8 cellular contexts compared by ENCODE assay signal in genomic region chr3:113747719-113748046, GRCh38. TPM values are rescaled to one million over a fixed set of nuclear protein-coding genes. Genes with fewer than 3 reads are reported as not detected.
DNase-seq lines count a peak whose midpoint lies in the region; ATAC-seq and TF ChIP-seq lines count a peak whose summit lies in the region.

No MANE protein-coding gene starts in this region.

- H3K9ac ChIP-seq in IMR-90 (ENCODE audit: low read depth, low read length) = peak overlapping the region; percentile 92

- H3K18ac ChIP-seq in IMR-90 (ENCODE audit: low read depth, low read length) = peak overlapping the region; percentile 10; the same call in 1 of the 2 replicates

- H2BK15ac ChIP-seq in IMR-90 (ENCODE audit: low read depth, low read length) = 0 out of 3 replicates have a peak overlapping the region, but pooled peaks have one; percentile 15

- peak overlapping the region in 1 of 2 experiments; percentile 59; a peak in 2 of 4 replicates for H4K8ac ChIP-seq in IMR-90 (ENCODE audit: low read depth in 2 of 2, low read length in 2 of 2)

- peaks cover 24% of the 10 kb centered on the region for H4K20me1 ChIP-seq in IMR-90 (ENCODE audit: insufficient read depth, low read length)

- H2AK5ac ChIP-seq in IMR-90 (ENCODE audit: low read depth, low read length) = peak overlapping the region; percentile 63; the same call in 1 of the 2 replicates

- WGBS in IMR-90 (ENCODE audit: extremely low coverage in 2 of 2, insufficient read length in 1 of 2), 2 experiments = no CpG with 5 or more reads among the region's 6 CpGs

- DNase-seq in GM10266 (ENCODE audit: extremely low spot score) = peak; percentile 24
- DNase-seq in IMR-90 = no peak
- no peak for DNase-seq in activated T-helper 2 cell treated with anti-CD3 and anti-CD28 coated beads, Interferon-gamma antibody, Interleukin-2, Interleukin-4, amounts not matched to agents 10 μg/mL and 5 μg/mL and 100 μg/mL, durations not matched to agents 14 hours and 24 hours and 36 hours (ENCODE audit: low spot score)
- peak; percentile 32 for DNase-seq in stimulated activated CD4-positive, alpha-beta T cell treated with anti-CD3 and anti-CD28 coated beads, Interleukin-4, amount 100 ng/mL, for 1 hour
- no peak for DNase-seq in NCI-H1436 treated with DMSO at 0.1 percent for 48 hours (lab: John Stamatoyannopoulos, UW)
- no peak for DNase-seq in KG1 (lab: John Stamatoyannopoulos, UW)

- H2BK5ac ChIP-seq in IMR-90 (ENCODE audit: low read depth, low read length, poor library complexity, severe bottlenecking) = peak overlapping the region; percentile 91

- peaks cover 4% of the 10 kb centered on the region; the same call in 1 of the 2 replicates for H3K4me1 ChIP-seq in IMR-90 (ENCODE audit: control insufficient read depth, insufficient read depth, low read length)

- H4K91ac ChIP-seq in IMR-90 (ENCODE audit: insufficient read depth, low read depth, low read length) = 0 out of 2 replicates have a peak overlapping the region, but pooled peaks have one; percentile 54

- no peak for TF ChIP-seq RAD21 in IMR-90 (IDR thresholded peaks at IDR 0.05; ENCODE audit: low read length)

- H3K9me1 ChIP-seq in IMR-90 (ENCODE audit: insufficient read depth, low read length) = peaks cover 5% of the 10 kb centered on the region; the same call in 1 of the 2 replicates

- H3K4me3 ChIP-seq in IMR-90 (ENCODE audit: insufficient read depth, low read depth, low read length) = peak overlapping the region; percentile 82
- peak overlapping the region; percentile 99 for H3K4me3 ChIP-seq in iPS-18c (ENCODE audit: insufficient read depth, low read depth, low read length)

- in situ Hi-C loops in IMR-90 (cut with MboI; ENCODE audit: low sequenced_read_pairs) = no loop called here

- H3K56ac ChIP-seq in IMR-90 (ENCODE audit: extremely low read depth, insufficient read depth, low read length) = peak overlapping the region; percentile 67; the same call in 1 of the 2 replicates

- peak overlapping the region; percentile 62; the same call in 1 of the 2 replicates for H2BK120ac ChIP-seq in IMR-90 (ENCODE audit: low read depth, low read length)

- peak overlapping the region; percentile 90 for H3K4ac ChIP-seq in IMR-90 (ENCODE audit: low read depth, low read length)

- H3K27ac ChIP-seq in IMR-90 (ENCODE audit: insufficient read depth, low read length) = peak overlapping the region; percentile 92

- TF ChIP-seq CTCF in GM10266 (IDR thresholded peaks at IDR 0.05; ENCODE audit: control insufficient read depth, insufficient read depth, low read depth, missing control alignments) (no peak), IMR-90 (conservative IDR thresholded peaks at IDR 0.05; ENCODE audit: low read depth, low read length) (no peak)

- H3K36me3 Mint-ChIP-seq in activated T-helper 2 cell treated with anti-CD3 and anti-CD28 coated beads, Interferon-gamma antibody, Interleukin-2, Interleukin-4, amounts not matched to agents 10 μg/mL and 5 μg/mL and 100 μg/mL, durations not matched to agents 14 hours and 24 hours and 36 hours (ENCODE audit: low read depth) = peaks cover 15% of the 10 kb centered on the region

- no peaks in the 10 kb centered on the region for H3K27me3 ChIP-seq in IMR-90 (ENCODE audit: control insufficient read depth, insufficient read depth, low read length)

- BruUV-seq in IMR-90 (replicated peaks; lab: Mats Ljungman, UMichigan) = no TSS peak

- H3K9me3 ChIP-seq in IMR-90 (ENCODE audit: control insufficient read depth, insufficient read depth, low read length) (no peaks in the 10 kb centered on the region), iPS-18c (ENCODE audit: control insufficient read depth, insufficient read depth, low read length) (no peaks in the 10 kb centered on the region)

- no peaks in the 10 kb centered on the region for H3K36me3 ChIP-seq in IMR-90 (ENCODE audit: control insufficient read depth, insufficient read depth, low read length)

- H3K4me3 Mint-ChIP-seq in activated T-helper 2 cell treated with anti-CD3 and anti-CD28 coated beads, Interferon-gamma antibody, Interleukin-2, Interleukin-4, amounts not matched to agents 10 μg/mL and 5 μg/mL and 100 μg/mL, durations not matched to agents 14 hours and 24 hours and 36 hours (ENCODE audit: low read depth) = peak overlapping the region; percentile 96

- H3K23ac ChIP-seq in IMR-90 (ENCODE audit: low read depth, low read length) = peak overlapping the region; percentile 90

- peaks cover 3% of the 10 kb centered on the region for H3K27me3 Mint-ChIP-seq in activated T-helper 2 cell treated with anti-CD3 and anti-CD28 coated beads, Interferon-gamma antibody, Interleukin-2, Interleukin-4, amounts not matched to agents 10 μg/mL and 5 μg/mL and 100 μg/mL, durations not matched to agents 14 hours and 24 hours and 36 hours (ENCODE audit: low read depth)

- H3K27ac Mint-ChIP-seq in activated T-helper 2 cell treated with anti-CD3 and anti-CD28 coated beads, Interferon-gamma antibody, Interleukin-2, Interleukin-4, amounts not matched to agents 10 μg/mL and 5 μg/mL and 100 μg/mL, durations not matched to agents 14 hours and 24 hours and 36 hours = peak overlapping the region; percentile 100

- dilution Hi-C loops in IMR-90 (cut with HindIII; ENCODE audit: low sequenced_read_pairs, unreplicated experiment) = no loop called here

- no peaks in the 10 kb centered on the region for H3K9me3 Mint-ChIP-seq in activated T-helper 2 cell treated with anti-CD3 and anti-CD28 coated beads, Interferon-gamma antibody, Interleukin-2, Interleukin-4, amounts not matched to agents 10 μg/mL and 5 μg/mL and 100 μg/mL, durations not matched to agents 14 hours and 24 hours and 36 hours

- peak overlapping the region; percentile 93 for H3K4me2 ChIP-seq in IMR-90 (ENCODE audit: low read depth, low read length)

- H3K4me1 Mint-ChIP-seq in activated T-helper 2 cell treated with anti-CD3 and anti-CD28 coated beads, Interferon-gamma antibody, Interleukin-2, Interleukin-4, amounts not matched to agents 10 μg/mL and 5 μg/mL and 100 μg/mL, durations not matched to agents 14 hours and 24 hours and 36 hours (ENCODE audit: low read depth) = peaks cover 48% of the 10 kb centered on the region

- TF ChIP-seq POLR2A in IMR-90 (IDR thresholded peaks at IDR 0.05; ENCODE audit: low read depth, low read length) = no peak

- POLR2A ChIA-PET in IMR-90 (lab: Charles Lee; ENCODE audit: unreplicated experiment) = no interaction called here

- no peak overlapping the region for H2BK20ac ChIP-seq in IMR-90 (ENCODE audit: low read depth, low read length)

- H2AK9ac ChIP-seq in IMR-90 (replicated peaks; ENCODE audit: low read depth, low read length, poor library complexity) = peak overlapping the region; percentile 18

- peaks cover 3 to 46% of the 10 kb centered on the region in 2 experiments; a peak in 3 of 4 replicates for H3K79me1 ChIP-seq in IMR-90 (ENCODE audit: low read depth in 1 of 2, low read length in 2 of 2)

- no peak for ATAC-seq in IMR-90 (ENCODE audit: low read depth)
- ATAC-seq in HG02610 (IDR thresholded peaks at IDR 0.05; ENCODE audit: unreplicated experiment) = no peak

- intact Hi-C loops in IMR-90 (cut with micrococcal nuclease) = loop anchor here (2.0 to 10.0 kb wide), 5 partner anchors 25 to 693 kb away; partner anchors contain the start of genes CCDC191 and QTRT2
- intact Hi-C loops in activated T-helper 2 cell treated with anti-CD3 and anti-CD28 coated beads, Interferon-gamma antibody, Interleukin-2, Interleukin-4, amounts not matched to agents 10 μg/mL and 5 μg/mL and 100 μg/mL, durations not matched to agents 14 hours and 24 hours and 36 hours (cut with micrococcal nuclease) = loop anchor here (1.0 to 5.0 kb wide), 3 partner anchors 466 to 1400 kb away; partner anchors contain the start of gene ZBTB20

- peak overlapping the region; percentile 98 for H2AFZ ChIP-seq in IMR-90 (replicated peaks; ENCODE audit: low read length, poor library complexity)

- CTCF ChIA-PET in IMR-90 (lab: Yijun Ruan, JAX) = no interaction called here

- peak overlapping the region; percentile 26; the same call in 1 of the 2 replicates for H4K5ac ChIP-seq in IMR-90 (ENCODE audit: low read depth, low read length)

- H3K14ac ChIP-seq in IMR-90 (replicated peaks; ENCODE audit: low read depth, low read length) = peak overlapping the region; percentile 48

TF ChIP-seq in IMR-90, 13 proteins besides CTCF, POLR2A, EP300 and RAD21 (continues in another document):
- TF ChIP-seq USF2 (IDR thresholded peaks at IDR 0.05; ENCODE audit: low read depth, low read length) (no peak), RFX5 (IDR thresholded peaks at IDR 0.05; ENCODE audit: low read depth, low read length) (no peak), MAFK (IDR thresholded peaks at IDR 0.05; ENCODE audit: low read depth, low read length) (no peak), MAZ (IDR thresholded peaks at IDR 0.05; ENCODE audit: borderline replicate concordance, low read depth, low read length) (no peak)

RNA-seq across cellular contexts. Expression of gene ATP6V1A, which starts 0.8 kb away (rescaled TPM):
- 84.4 and 98.0 TPM in 2 replicates for total RNA-seq in IMR-90 (2012; rRNA removed)
- 12.1 and 15.1 TPM in 2 replicates for polyA plus RNA-seq in IMR-90 (2012; rRNA removed)
- polyA plus RNA-seq in IMR-90 (2012; cell fraction: cytosol; rRNA removed) = 5.3 and 6.9 TPM in 2 replicates
- 2.6 and 12.8 TPM in 2 replicates for polyA plus RNA-seq in IMR-90 (2012; cell fraction: nucleus; rRNA removed; ENCODE audit: low replicate concordance)
- 35.7 and 38.3 TPM in 2 replicates for total RNA-seq in activated T-helper 2 cell treated with anti-CD3 and anti-CD28 coated beads, Interferon-gamma antibody, Interleukin-2, Interleukin-4, amounts not matched to agents 10 μg/mL and 5 μg/mL and 100 μg/mL, durations not matched to agents 14 hours and 24 hours and 36 hours

RNA-seq across cellular contexts. Expression of gene NAA50, which starts 1.6 kb away (rescaled TPM):
- 115 and 125 TPM in 2 replicates for total RNA-seq in IMR-90 (2012; rRNA removed)
- polyA plus RNA-seq in IMR-90 (2012; rRNA removed) = 30.5 and 42.4 TPM in 2 replicates
- 36.4 and 55.0 TPM in 2 replicates for polyA plus RNA-seq in IMR-90 (2012; cell fraction: cytosol; rRNA removed)
- 22.5 and 26.1 TPM in 2 replicates for polyA plus RNA-seq in IMR-90 (2012; cell fraction: nucleus; rRNA removed; ENCODE audit: low replicate concordance)
- total RNA-seq in activated T-helper 2 cell treated with anti-CD3 and anti-CD28 coated beads, Interferon-gamma antibody, Interleukin-2, Interleukin-4, amounts not matched to agents 10 μg/mL and 5 μg/mL and 100 μg/mL, durations not matched to agents 14 hours and 24 hours and 36 hours = 129 and 134 TPM in 2 replicates

RNA-seq across cellular contexts. Expression of gene USF3, which starts 51.2 kb away (rescaled TPM):
- 5.2 and 6.1 TPM in 2 replicates for total RNA-seq in IMR-90 (2012; rRNA removed)
- polyA plus RNA-seq in IMR-90 (2012; rRNA removed) = 2.8 and 3.0 TPM in 2 replicates
- 0.74 and 0.76 TPM in 2 replicates for polyA plus RNA-seq in IMR-90 (2012; cell fraction: cytosol; rRNA removed)
- 0.59 and 3.7 TPM in 2 replicates for polyA plus RNA-seq in IMR-90 (2012; cell fraction: nucleus; rRNA removed; ENCODE audit: low replicate concordance)
- total RNA-seq in activated T-helper 2 cell treated with anti-CD3 and anti-CD28 coated beads, Interferon-gamma antibody, Interleukin-2, Interleukin-4, amounts not matched to agents 10 μg/mL and 5 μg/mL and 100 μg/mL, durations not matched to agents 14 hours and 24 hours and 36 hours = 13.9 and 15.6 TPM in 2 replicates

Comparison
In these comparisons a context has a peak if more than half of its experiments do, and no peak if none do; other contexts are left out.
1. DNase-seq: peak in GM10266 (single experiment) and stimulated activated CD4-positive, alpha-beta T cell treated with anti-CD3 and anti-CD28 coated beads, Interleukin-4, amount 100 ng/mL, for 1 hour (single experiment); none in IMR-90 (single experiment), activated T-helper 2 cell treated with anti-CD3 and anti-CD28 coated beads, Interferon-gamma antibody, Interleukin-2, Interleukin-4, amounts not matched to agents 10 μg/mL and 5 μg/mL and 100 μg/mL, durations not matched to agents 14 hours and 24 hours and 36 hours (single experiment), NCI-H1436 treated with DMSO at 0.1 percent for 48 hours (single experiment) and KG1 (single experiment).